In the genomic region with DNA sequence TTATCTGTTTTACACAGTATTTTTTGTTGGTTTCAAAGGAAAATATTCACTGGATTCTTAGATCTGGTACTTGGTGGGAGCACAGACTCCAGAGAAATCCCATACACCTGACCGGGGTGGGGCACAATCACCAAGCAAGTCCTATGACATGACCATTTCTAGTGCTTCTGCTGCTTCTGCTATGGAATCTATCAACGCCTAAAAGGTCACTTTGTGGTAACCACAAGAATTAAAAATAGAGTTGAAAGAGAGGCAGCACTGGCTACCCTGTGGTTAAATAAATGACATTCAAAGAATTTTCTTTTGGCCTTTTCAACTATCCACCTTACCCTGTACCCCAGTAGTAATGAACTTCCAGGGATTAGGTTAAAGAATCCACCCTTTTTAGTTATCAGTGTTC, we compare ENCODE assay signal across 20 cellular contexts.
DNase-seq lines count a peak whose midpoint lies in the region; ATAC-seq and TF ChIP-seq lines count a peak whose summit lies in the region.
"Had no signal": no experiment of that assay in that cellular context is flagged by ENCODE, and none has a peak within 500 bp of the region (broad histone marks: within the 10 kb centered on the region; RNA-seq: fewer than 3 reads in every experiment).

No MANE protein-coding gene starts in this region.

- H3K4me2 ChIP-seq in MM.1S (ENCODE audit: low read depth, low read length) (peak overlapping the region; percentile 49), OCI-LY7 (ENCODE audit: low read length) (no peak overlapping the region)

- H3K4me3 ChIP-seq in cardiac muscle cell = no peak overlapping the region
- no peak overlapping the region for H3K4me3 ChIP-seq in MM.1S (ENCODE audit: low read length)
- no peak overlapping the region for H3K4me3 ChIP-seq in OCI-LY7 (ENCODE audit: low read depth, low read length, poor library complexity, severe bottlenecking)
- H3K4me3 ChIP-seq: GM12878, GM23248 had no signal

- H3K36me3 ChIP-seq in cardiac muscle cell = no peaks in the 10 kb centered on the region
- H3K36me3 ChIP-seq in MM.1S (replicated peaks; ENCODE audit: insufficient read depth, low read length) = no peaks in the 10 kb centered on the region
- H3K36me3 ChIP-seq in OCI-LY7 (ENCODE audit: insufficient read depth, low read length) = no peaks in the 10 kb centered on the region
- H3K36me3 ChIP-seq: BE2C had no signal

- H3K4me3 Mint-ChIP-seq in activated CD4-positive, alpha-beta memory T cell treated with anti-CD3 and anti-CD28 coated beads for 36 hours = no peak overlapping the region
- no peak overlapping the region for H3K4me3 Mint-ChIP-seq in activated CD8-positive, alpha-beta T cell treated with anti-CD3 and anti-CD28 coated beads for 36 hours
- H3K4me3 Mint-ChIP-seq: CD4-positive, CD25-positive, alpha-beta regulatory T cell; CD8-positive, alpha-beta memory T cell had no signal

- no peak for TF ChIP-seq CTCF in cardiac muscle cell (IDR thresholded peaks at IDR 0.05; ENCODE audit: low read depth, low read length)
- TF ChIP-seq CTCF in MM.1S (IDR thresholded peaks at IDR 0.05; ENCODE audit: low read length) = no peak
- TF ChIP-seq CTCF in OCI-LY7 (conservative IDR thresholded peaks at IDR 0.05; ENCODE audit: low read length) = no peak
- no peak for TF ChIP-seq CTCF in activated CD8-positive, alpha-beta T cell treated with anti-CD3 and anti-CD28 coated beads for 36 hours (IDR thresholded peaks at IDR 0.05)

- intact Hi-C loops in cardiac septum (cut with DNase I) = no loop called here
- intact Hi-C loops in OCI-LY7 (cut with micrococcal nuclease; ENCODE audit: unreplicated experiment) = no loop called here
- intact Hi-C loops in activated CD4-positive, alpha-beta memory T cell treated with anti-CD3 and anti-CD28 coated beads for 36 hours (cut with micrococcal nuclease) = no loop called here
- intact Hi-C loops in activated CD8-positive, alpha-beta T cell treated with anti-CD3 and anti-CD28 coated beads for 36 hours (cut with micrococcal nuclease) = no loop called here

- no peak overlapping the region for H3K9ac ChIP-seq in MM.1S (ENCODE audit: low read length)
- H3K9ac ChIP-seq: GM23248 had no signal

- peaks cover 7% of the 10 kb centered on the region for H3K9me3 Mint-ChIP-seq in activated CD4-positive, alpha-beta memory T cell treated with anti-CD3 and anti-CD28 coated beads for 36 hours
- peaks cover 3% of the 10 kb centered on the region for H3K9me3 Mint-ChIP-seq in activated CD8-positive, alpha-beta T cell treated with anti-CD3 and anti-CD28 coated beads for 36 hours

- no peaks in the 10 kb centered on the region for H3K36me3 Mint-ChIP-seq in activated CD4-positive, alpha-beta memory T cell treated with anti-CD3 and anti-CD28 coated beads for 36 hours
- no peaks in the 10 kb centered on the region for H3K36me3 Mint-ChIP-seq in activated CD8-positive, alpha-beta T cell treated with anti-CD3 and anti-CD28 coated beads for 36 hours (ENCODE audit: low read depth)
- H3K36me3 Mint-ChIP-seq: CD4-positive, CD25-positive, alpha-beta regulatory T cell; CD8-positive, alpha-beta memory T cell had no signal

- no peak for ATAC-seq in GM21360 (IDR thresholded peaks at IDR 0.05; ENCODE audit: unreplicated experiment)
- ATAC-seq in activated CD8-positive, alpha-beta T cell treated with anti-CD3 and anti-CD28 coated beads for 36 hours = no peak
- ATAC-seq: GM12878 had no signal

- H2AFZ ChIP-seq in MM.1S (ENCODE audit: low read length) = no peak overlapping the region
- 0 out of 2 replicates have a peak overlapping the region, but pooled peaks have one; percentile 0 for H2AFZ ChIP-seq in OCI-LY7 (ENCODE audit: low read length)
- H2AFZ ChIP-seq: GM23248 had no signal

- CTCF ChIA-PET in OCI-LY7 (lab: Charles Lee; ENCODE audit: unreplicated experiment) = no interaction called here
- CTCF ChIA-PET in activated CD4-positive, alpha-beta memory T cell treated with anti-CD3 and anti-CD28 coated beads for 36 hours (lab: Charles Lee) = interaction anchor here (0.6 kb wide), 1 partner anchor 25 kb away, joined by 5 read pairs; no protein-coding TSS in a partner anchor
- CTCF ChIA-PET in activated CD8-positive, alpha-beta T cell treated with anti-CD3 and anti-CD28 coated beads for 36 hours (lab: Charles Lee) = no interaction called here

- H3K9me3 ChIP-seq in cardiac muscle cell (ENCODE audit: low read depth) = no peaks in the 10 kb centered on the region
- H3K9me3 ChIP-seq in MM.1S (replicated peaks; ENCODE audit: insufficient read depth, low read length) = no peaks in the 10 kb centered on the region
- no peaks in the 10 kb centered on the region; the same call in 1 of the 2 replicates for H3K9me3 ChIP-seq in OCI-LY7 (ENCODE audit: low read length)
- H3K9me3 ChIP-seq: BE2C had no signal

- BruUV-seq in OCI-LY7 (replicated peaks; lab: Mats Ljungman, UMichigan) = no TSS peak

- no peaks in the 10 kb centered on the region for H3K27me3 Mint-ChIP-seq in activated CD4-positive, alpha-beta memory T cell treated with anti-CD3 and anti-CD28 coated beads for 36 hours
- no peaks in the 10 kb centered on the region for H3K27me3 Mint-ChIP-seq in activated CD8-positive, alpha-beta T cell treated with anti-CD3 and anti-CD28 coated beads for 36 hours
- H3K27me3 Mint-ChIP-seq: CD4-positive, CD25-positive, alpha-beta regulatory T cell; CD8-positive, alpha-beta memory T cell had no signal

- no peaks in the 10 kb centered on the region for H3K79me2 ChIP-seq in MM.1S (ENCODE audit: low read length)
- no peaks in the 10 kb centered on the region for H3K79me2 ChIP-seq in OCI-LY7 (ENCODE audit: insufficient read depth, low read depth, low read length)

- no peak overlapping the region for H3K27ac Mint-ChIP-seq in activated CD4-positive, alpha-beta memory T cell treated with anti-CD3 and anti-CD28 coated beads for 36 hours
- no peak overlapping the region for H3K27ac Mint-ChIP-seq in activated CD8-positive, alpha-beta T cell treated with anti-CD3 and anti-CD28 coated beads for 36 hours
- H3K27ac Mint-ChIP-seq: CD8-positive, alpha-beta memory T cell had no signal

- no peaks in the 10 kb centered on the region for H4K20me1 ChIP-seq in MM.1S (ENCODE audit: insufficient read depth, low read length)
- H4K20me1 ChIP-seq in OCI-LY7 (ENCODE audit: insufficient read depth, low read length) = no peaks in the 10 kb centered on the region

- peak overlapping the region; percentile 81 for H3K27ac ChIP-seq in cardiac muscle cell
- peak overlapping the region; percentile 18; the same call in 1 of the 2 replicates for H3K27ac ChIP-seq in MM.1S (ENCODE audit: low read length)
- no peak overlapping the region for H3K27ac ChIP-seq in OCI-LY7 (ENCODE audit: low read depth, low read length, poor library complexity, severe bottlenecking)
- H3K27ac ChIP-seq: GM23248 had no signal

- H3F3A ChIP-seq in MM.1S (ENCODE audit: insufficient read depth, low read length) = 0 out of 2 replicates have a peak, but pooled peaks cover 4% of the 10 kb centered on the region

- H3K9me2 ChIP-seq in MM.1S (replicated peaks; ENCODE audit: insufficient read depth, low read length) (no peaks in the 10 kb centered on the region), OCI-LY7 (ENCODE audit: insufficient read depth, low read length) (no peaks in the 10 kb centered on the region)

- no peaks in the 10 kb centered on the region for H3K27me3 ChIP-seq in cardiac muscle cell
- no peaks in the 10 kb centered on the region for H3K27me3 ChIP-seq in MM.1S (replicated peaks; ENCODE audit: insufficient read depth, low read length)
- H3K27me3 ChIP-seq: BE2C had no signal

- DNase-seq in cardiac muscle cell (ENCODE audit: low read depth in 1 of 2, low spot score in 1 of 2) = no peak
- DNase-seq in cardiac septum (ENCODE audit: low spot score) = no peak
- DNase-seq in MM.1S = peak; percentile 64
- no peak for DNase-seq in OCI-LY7 (ENCODE audit: low spot score)
- DNase-seq in activated CD4-positive, alpha-beta memory T cell treated with anti-CD3 and anti-CD28 coated beads for 36 hours = no peak
- DNase-seq in activated CD8-positive, alpha-beta T cell treated with anti-CD3 and anti-CD28 coated beads for 36 hours = no peak
- DNase-seq: ACHN; BE2C; C1 segment of cervical spinal cord; CD4-positive, CD25-positive, alpha-beta regulatory T cell; CD8-positive, alpha-beta memory T cell; COR-L47; DMS 273 treated with DMSO at 0.1 percent for 48 hours; DMS53; DND-41; EL; GM23248; HCEC 1CT had no signal

- H3K4me1 ChIP-seq in cardiac muscle cell (ENCODE audit: low read depth) = peaks cover 12% of the 10 kb centered on the region
- peaks cover 27% of the 10 kb centered on the region for H3K4me1 ChIP-seq in MM.1S (ENCODE audit: low read length)
- no peaks in the 10 kb centered on the region for H3K4me1 ChIP-seq in OCI-LY7 (ENCODE audit: insufficient read depth, low read length, poor library complexity, severe bottlenecking)
- H3K4me1 ChIP-seq: BE2C had no signal

- no peaks in the 10 kb centered on the region for H3K4me1 Mint-ChIP-seq in activated CD4-positive, alpha-beta memory T cell treated with anti-CD3 and anti-CD28 coated beads for 36 hours (ENCODE audit: low read depth)
- H3K4me1 Mint-ChIP-seq in activated CD8-positive, alpha-beta T cell treated with anti-CD3 and anti-CD28 coated beads for 36 hours (ENCODE audit: low read depth) = no peaks in the 10 kb centered on the region
- H3K4me1 Mint-ChIP-seq: CD4-positive, CD25-positive, alpha-beta regulatory T cell; CD8-positive, alpha-beta memory T cell had no signal

- POLR2A ChIA-PET in OCI-LY7 (lab: Charles Lee) = interaction anchor here (0.7 kb wide), 2 partner anchors 85 to 162 kb away, joined by 3 read pairs; no protein-coding TSS in a partner anchor
- POLR2A ChIA-PET in activated CD4-positive, alpha-beta memory T cell treated with anti-CD3 and anti-CD28 coated beads for 36 hours (lab: Charles Lee) = no interaction called here
- POLR2A ChIA-PET in activated CD8-positive, alpha-beta T cell treated with anti-CD3 and anti-CD28 coated beads for 36 hours (lab: Charles Lee) = no interaction called here
